ENCODE assay signal across 16 cellular contexts in the genomic region with DNA sequence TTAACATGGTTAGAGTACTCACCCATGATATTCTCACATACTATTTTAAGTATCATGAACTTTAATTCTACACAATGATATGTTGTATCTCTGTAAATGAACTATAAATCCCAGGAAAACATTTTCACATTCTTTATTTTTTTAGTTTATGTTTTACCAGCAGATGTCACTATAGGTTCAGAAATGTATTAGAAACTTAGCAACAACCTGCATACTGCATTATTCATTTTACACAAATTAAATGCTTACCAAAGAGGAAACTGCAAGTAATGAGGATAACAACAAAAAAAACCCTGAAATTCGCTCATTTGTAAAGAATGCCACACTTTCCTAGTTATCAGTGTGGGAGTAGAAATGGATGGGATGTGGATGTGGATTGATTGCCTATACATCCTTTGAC.
DNase-seq lines count a peak whose midpoint lies in the region; ATAC-seq, FAIRE-seq and TF ChIP-seq lines count a peak whose summit lies in the region.
"Had no signal": no experiment of that assay in that cellular context is flagged by ENCODE, and none has a peak within 500 bp of the region (broad histone marks: within the 10 kb centered on the region; RNA-seq: fewer than 3 reads in every experiment).

No MANE protein-coding gene starts in this region.

- no peak for ATAC-seq in HG02938 (IDR thresholded peaks at IDR 0.05; ENCODE audit: unreplicated experiment)
- ATAC-seq: left ventricle myocardium superior; stimulated activated naive CD8-positive, alpha-beta T cell treated with anti-CD3 and anti-CD28 coated beads, Interleukin-15, amount 100 ng/mL, for 72 hours had no signal

- H3K79me2 ChIP-seq in OCI-LY7 (ENCODE audit: insufficient read depth, low read depth, low read length) (no peaks in the 10 kb centered on the region), endothelial cell of umbilical vein (ENCODE audit: control insufficient read depth, insufficient read depth, low read length) (peaks cover 2% of the 10 kb centered on the region)

- peak in 4 of 5 donors; percentile 25 to 51 (median 33) for DNase-seq in CD4-positive, alpha-beta memory T cell
- DNase-seq in HFFc6 (no peak), OCI-LY7 (ENCODE audit: low spot score) (peak; percentile 12), endothelial cell of umbilical vein (ENCODE audit: low read depth, low spot score) (peak; percentile 18), DMS79 (lab: John Stamatoyannopoulos, UW) (no peak), ACHN (no peak), cortex of kidney (lab: John Stamatoyannopoulos, UW) (no peak)
- DNase-seq: left ventricle myocardium superior, NCI-H2029 treated with DMSO at 0.1 percent for 48 hours had no signal

- TF ChIP-seq POLR2A in endothelial cell of umbilical vein (IDR thresholded peaks at IDR 0.05; ENCODE audit: low read depth, low read length) = no peak

- peaks cover 28% of the 10 kb centered on the region for H3K4me1 ChIP-seq in CD4-positive, alpha-beta memory T cell (ENCODE audit: insufficient read depth, low read length)
- H3K4me1 ChIP-seq in OCI-LY7 (ENCODE audit: insufficient read depth, low read length, poor library complexity, severe bottlenecking) (peaks cover 4% of the 10 kb centered on the region), endothelial cell of umbilical vein (ENCODE audit: control insufficient read depth, extremely low read depth, insufficient read depth, low read length) (no peaks in the 10 kb centered on the region)
- H3K4me1 ChIP-seq: SJCRH30 had no signal

- H3K9me3 ChIP-seq in CD4-positive, alpha-beta memory T cell (ENCODE audit: control insufficient read depth in 1 of 2, low read length in 2 of 2) = no peaks in the 10 kb centered on the region
- H3K9me3 ChIP-seq in OCI-LY7 (ENCODE audit: low read length) (no peaks in the 10 kb centered on the region), endothelial cell of umbilical vein (replicated peaks; ENCODE audit: control insufficient read depth, insufficient read depth, low read length) (no peaks in the 10 kb centered on the region)
- H3K9me3 ChIP-seq: SJCRH30 had no signal

- TF ChIP-seq CTCF in HFFc6 (IDR thresholded peaks at IDR 0.05) (peak; percentile 41; the same call in 1 of the 2 replicates), OCI-LY7 (conservative IDR thresholded peaks at IDR 0.05; ENCODE audit: low read length) (peak; percentile 11; the same call in 1 of the 2 replicates), endothelial cell of umbilical vein (IDR thresholded peaks at IDR 0.05; ENCODE audit: extremely low read depth in 1 of 2, insufficient read depth in 1 of 2, low read depth in 1 of 2, low read length in 2 of 2) (no peak)

- no peak overlapping the region for H3K4me3 Mint-ChIP-seq in CD4-positive, alpha-beta memory T cell
- no peak overlapping the region for H3K4me3 Mint-ChIP-seq in HFFc6
- H3K4me3 Mint-ChIP-seq: activated CD4-positive, alpha-beta T cell treated with anti-CD3 and anti-CD28 coated beads, Interleukin-2, amount 10 ng/mL, durations not matched to agents 24 days and 14 days; activated naive CD4-positive, alpha-beta T cell treated with anti-CD3 and anti-CD28 coated beads, Interleukin-2, amount 50 U/mL, for 24 hours; stimulated activated naive CD8-positive, alpha-beta T cell treated with anti-CD3 and anti-CD28 coated beads, Interleukin-15, amount 100 ng/mL, for 72 hours had no signal

- intact Hi-C loops in CD4-positive, alpha-beta memory T cell (cut with micrococcal nuclease) = loop anchor here (1.0 kb wide), 3 partner anchors 218 to 650 kb away; no protein-coding TSS in a partner anchor
- intact Hi-C loops in OCI-LY7 (cut with micrococcal nuclease; ENCODE audit: unreplicated experiment) (loop anchor here (1.0 to 5.0 kb wide), 3 partner anchors 257 to 377 kb away; no protein-coding TSS in a partner anchor), endothelial cell of umbilical vein (cut with micrococcal nuclease) (no loop called here)

- H3K9me3 Mint-ChIP-seq in CD4-positive, alpha-beta memory T cell = peaks cover 0 to 1% (median 0%) of the 10 kb centered on the region in 8 donors
- H3K9me3 Mint-ChIP-seq in HFFc6 = 0 out of 2 replicates have a peak, but pooled peaks cover 4% of the 10 kb centered on the region
- H3K9me3 Mint-ChIP-seq: activated CD4-positive, alpha-beta T cell treated with anti-CD3 and anti-CD28 coated beads, Interleukin-2, amount 10 ng/mL, durations not matched to agents 24 days and 14 days; activated naive CD4-positive, alpha-beta T cell treated with anti-CD3 and anti-CD28 coated beads, Interleukin-2, amount 50 U/mL, for 24 hours; stimulated activated naive CD8-positive, alpha-beta T cell treated with anti-CD3 and anti-CD28 coated beads, Interleukin-15, amount 100 ng/mL, for 72 hours had no signal

- no peaks in the 10 kb centered on the region for H3K36me3 Mint-ChIP-seq in CD4-positive, alpha-beta memory T cell
- peaks cover 75% of the 10 kb centered on the region for H3K36me3 Mint-ChIP-seq in HFFc6 (ENCODE audit: low read depth)
- H3K36me3 Mint-ChIP-seq: activated naive CD4-positive, alpha-beta T cell treated with anti-CD3 and anti-CD28 coated beads, Interleukin-2, amount 50 U/mL, for 24 hours had no signal

- H3K4me2 ChIP-seq in OCI-LY7 (ENCODE audit: low read length) (peak overlapping the region; percentile 18; the same call in 1 of the 2 replicates), endothelial cell of umbilical vein (ENCODE audit: insufficient read depth, low read length) (no peak overlapping the region)

- in situ Hi-C loops in ACHN (cut with HindIII; ENCODE audit: low pct_ligation_motif_present, low pct_unique_long_range_greater_than_20kb, low sequenced_read_pairs) = no loop called here

- H3K27me3 Mint-ChIP-seq in CD4-positive, alpha-beta memory T cell = peaks cover 2 to 3% of the 10 kb centered on the region in 2 donors
- peaks cover 39% of the 10 kb centered on the region for H3K27me3 Mint-ChIP-seq in HFFc6 (ENCODE audit: insufficient read depth)
- H3K27me3 Mint-ChIP-seq: activated CD4-positive, alpha-beta T cell treated with anti-CD3 and anti-CD28 coated beads, Interleukin-2, amount 10 ng/mL, durations not matched to agents 24 days and 14 days; activated naive CD4-positive, alpha-beta T cell treated with anti-CD3 and anti-CD28 coated beads, Interleukin-2, amount 50 U/mL, for 24 hours; stimulated activated naive CD8-positive, alpha-beta T cell treated with anti-CD3 and anti-CD28 coated beads, Interleukin-15, amount 100 ng/mL, for 72 hours had no signal

- no TSS peak for BruUV-seq in OCI-LY7 (replicated peaks; lab: Mats Ljungman, UMichigan)
- BruUV-seq in endothelial cell of umbilical vein (replicated peaks; lab: Mats Ljungman, UMichigan) = no TSS peak

- H3K27ac ChIP-seq in CD4-positive, alpha-beta memory T cell (ENCODE audit: low read depth, low read length) = no peak overlapping the region
- H3K27ac ChIP-seq in OCI-LY7 (ENCODE audit: low read depth, low read length, poor library complexity, severe bottlenecking) (no peak overlapping the region), endothelial cell of umbilical vein (ENCODE audit: insufficient read depth, low read depth, low read length) (no peak overlapping the region)
- H3K27ac ChIP-seq: SJCRH30 had no signal

- no peak overlapping the region for H3K4me3 ChIP-seq in CD4-positive, alpha-beta memory T cell (ENCODE audit: low read length in 2 of 2)
- H3K4me3 ChIP-seq in OCI-LY7 (ENCODE audit: low read depth, low read length, poor library complexity, severe bottlenecking) = no peak overlapping the region
- H3K4me3 ChIP-seq in endothelial cell of umbilical vein (replicated peaks in 1 of 3; ENCODE audit: insufficient read depth in 1 of 3, low read depth in 1 of 3, low read length in 3 of 3) = no peak overlapping the region
- H3K4me3 ChIP-seq: SJCRH30 had no signal

- no peaks in the 10 kb centered on the region for H3K36me3 ChIP-seq in CD4-positive, alpha-beta memory T cell (ENCODE audit: insufficient read depth, low read length)
- H3K36me3 ChIP-seq in OCI-LY7 (ENCODE audit: insufficient read depth, low read length) = peaks cover 14% of the 10 kb centered on the region
- peaks cover 39 to 52% of the 10 kb centered on the region in 2 experiments for H3K36me3 ChIP-seq in endothelial cell of umbilical vein (ENCODE audit: control insufficient read depth in 2 of 2, extremely low read depth in 1 of 2, insufficient read depth in 2 of 2, low read length in 2 of 2)

- POLR2A ChIA-PET in CD4-positive, alpha-beta memory T cell (lab: Charles Lee; ENCODE audit: partially characterized antibody) = interaction anchor here (1.3 kb wide), 1 partner anchor 284 kb away, joined by 3 read pairs; no protein-coding TSS in a partner anchor
- POLR2A ChIA-PET in OCI-LY7 (lab: Charles Lee) = interaction anchor here (0.6 kb wide), 1 partner anchor 157 kb away, joined by 3 read pairs; no protein-coding TSS in a partner anchor
- POLR2A ChIA-PET in endothelial cell of umbilical vein (lab: Charles Lee) = no interaction called here

- dilution Hi-C loops in endothelial cell of umbilical vein (cut with MboI; ENCODE audit: extremely low pct_ligation_motif_present, low sequenced_read_pairs) = no loop called here

- no peaks in the 10 kb centered on the region for H3K9me2 ChIP-seq in OCI-LY7 (ENCODE audit: insufficient read depth, low read length)

- H3K9ac ChIP-seq in endothelial cell of umbilical vein (replicated peaks; ENCODE audit: extremely low read depth, insufficient read depth, low read length) = no peak overlapping the region

- H2AFZ ChIP-seq in OCI-LY7 (ENCODE audit: low read length) = no peak overlapping the region
- no peak overlapping the region for H2AFZ ChIP-seq in endothelial cell of umbilical vein (ENCODE audit: low read depth, low read length)

- no peaks in the 10 kb centered on the region for H3K9me1 ChIP-seq in endothelial cell of umbilical vein (replicated peaks; ENCODE audit: control insufficient read depth, extremely low read depth, insufficient read depth, low read length)

- H3K4me1 Mint-ChIP-seq in CD4-positive, alpha-beta memory T cell = peaks cover 13 to 33% (median 25%) of the 10 kb centered on the region in 4 donors
- H3K4me1 Mint-ChIP-seq in HFFc6 (ENCODE audit: low read depth) = peaks cover 31% of the 10 kb centered on the region

- no peaks in the 10 kb centered on the region for H4K20me1 ChIP-seq in OCI-LY7 (ENCODE audit: insufficient read depth, low read length)
- H4K20me1 ChIP-seq in endothelial cell of umbilical vein (replicated peaks; ENCODE audit: control insufficient read depth, extremely low read depth, insufficient read depth, low read length) = peaks cover 3% of the 10 kb centered on the region

- no peaks in the 10 kb centered on the region for H3K27me3 ChIP-seq in CD4-positive, alpha-beta memory T cell (ENCODE audit: insufficient read depth, low read length)
- no peaks in the 10 kb centered on the region for H3K27me3 ChIP-seq in endothelial cell of umbilical vein (ENCODE audit: control insufficient read depth in 2 of 2, insufficient read depth in 2 of 2, low read length in 2 of 2)
- H3K27me3 ChIP-seq: SJCRH30 had no signal

- CTCF ChIA-PET in CD4-positive, alpha-beta memory T cell (lab: Charles Lee; ENCODE audit: partially characterized antibody) = interaction anchor here (1.0 to 5.6 kb wide), 10 partner anchors 10 to 290 kb away, joined by 3 to 153 read pairs (median 7); no protein-coding TSS in a partner anchor
- CTCF ChIA-PET in OCI-LY7 (lab: Charles Lee; ENCODE audit: unreplicated experiment) (no interaction called here), endothelial cell of umbilical vein (lab: Charles Lee) (interaction anchor here (0.9 to 3.7 kb wide), 5 partner anchors 10 to 284 kb away, joined by 3 to 36 read pairs (median 5); no protein-coding TSS in a partner anchor)

- peak overlapping the region in 2 of 7 donors; percentile 0 to 49 for H3K27ac Mint-ChIP-seq in CD4-positive, alpha-beta memory T cell
- peak overlapping the region; percentile 40 for H3K27ac Mint-ChIP-seq in HFFc6
- H3K27ac Mint-ChIP-seq: activated CD4-positive, alpha-beta T cell treated with anti-CD3 and anti-CD28 coated beads, Interleukin-2, amount 10 ng/mL, durations not matched to agents 24 days and 14 days; activated naive CD4-positive, alpha-beta T cell treated with anti-CD3 and anti-CD28 coated beads, Interleukin-2, amount 50 U/mL, for 24 hours had no signal

- no peak for FAIRE-seq in endothelial cell of umbilical vein (lab: Jason Lieb, UNC)
- FAIRE-seq: D721Med, GM18507 had no signal

Comparison
In these comparisons a context has a peak if more than half of its experiments do, and no peak if none do; other contexts are left out.
1. DNase-seq: peak in CD4-positive, alpha-beta memory T cell (4 of 5), OCI-LY7 (single experiment) and endothelial cell of umbilical vein (single experiment); none in HFFc6 (single experiment), DMS79 (single experiment), ACHN (single experiment) and cortex of kidney (single experiment).
2. CTCF ChIP-seq: peak in HFFc6 (single experiment) and OCI-LY7 (single experiment); none in endothelial cell of umbilical vein (0 of 2).